14 cellular contexts compared by ENCODE assay signal in the genomic region with DNA sequence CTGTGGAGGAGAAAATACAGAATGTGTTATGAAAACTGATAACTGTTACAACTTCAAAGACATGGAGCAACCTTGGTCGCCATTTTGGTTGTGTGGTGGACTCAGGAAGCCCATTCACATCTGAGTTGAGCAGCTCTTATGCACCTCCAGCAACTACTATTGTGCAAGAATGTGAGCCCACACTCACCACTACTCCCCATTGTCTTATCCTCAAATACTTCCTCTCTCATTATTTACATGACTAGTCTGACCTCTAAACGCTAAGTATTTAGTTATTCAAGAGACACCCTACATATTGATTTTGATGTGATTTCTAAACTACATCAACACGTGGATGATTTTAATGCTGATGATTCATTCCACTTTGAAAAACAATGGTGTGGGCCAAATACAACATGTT.
"Had no signal": no experiment of that assay in that cellular context is flagged by ENCODE, and none has a peak within 500 bp of the region (broad histone marks: within the 10 kb centered on the region; RNA-seq: fewer than 3 reads in every experiment).

No MANE protein-coding gene starts in this region.

- H3K9me3 ChIP-seq: adrenal gland, upper lobe of right lung had no signal

- H3K27me3 ChIP-seq: adrenal gland, foreskin keratinocyte, left lung, upper lobe of right lung had no signal

- H3K4me1 ChIP-seq: adrenal gland had no signal

- DNase-seq: activated B cell treated with CpG ODN at 0.5 μM for 24 hours; activated CD4-positive, alpha-beta T cell treated with anti-CD3 and anti-CD28 coated beads, Interleukin-2, amount 10 ng/mL, durations not matched to agents 7 days and 5 days; activated CD8-positive, alpha-beta memory T cell treated with anti-CD3 and anti-CD28 coated beads for 24 hours; activated naive CD4-positive, alpha-beta T cell treated with anti-CD3 and anti-CD28 coated beads, Interleukin-2, amount 50 U/mL, for 16 hours; adrenal gland; cerebellar nuclear complex; foreskin keratinocyte; heart left ventricle; left lung; mesendoderm; stimulated activated CD4-positive, alpha-beta T cell treated with anti-CD3 and anti-CD28 coated beads, Interleukin-4, amount 100 ng/mL, for 1 hour; stimulated activated CD8-positive, alpha-beta memory T cell treated with anti-CD3 and anti-CD28 coated beads, Interleukin-4, amount 100 ng/mL, for 48 hours; upper lobe of right lung had no signal

- H3K4me3 ChIP-seq: adrenal gland, heart left ventricle, left lung, upper lobe of right lung had no signal

- FAIRE-seq: keratinocyte had no signal

- H3K36me3 ChIP-seq: adrenal gland, heart left ventricle, left lung, upper lobe of right lung had no signal

- H3K27ac ChIP-seq: adrenal gland, foreskin keratinocyte, heart left ventricle, left lung, upper lobe of right lung had no signal

- ATAC-seq: foreskin keratinocyte, heart left ventricle, left lung, upper lobe of right lung had no signal
